9 cellular contexts compared by ENCODE assay signal in genomic region chr15:29115093-29115991, GRCh38.
A peak's percentile ranks its signal among the peaks of the same experiment; 100 is the strongest.
DNase-seq lines count a peak whose midpoint lies in the region; ATAC-seq and TF ChIP-seq lines count a peak whose summit lies in the region.
"Had no signal": no experiment of that assay in that cellular context is flagged by ENCODE, and none has a peak within 500 bp of the region (broad histone marks: within the 10 kb centered on the region; RNA-seq: fewer than 3 reads in every experiment).

No MANE protein-coding gene starts in this region.

- no peaks in the 10 kb centered on the region for H3K4me1 ChIP-seq in Caco-2

- peaks cover 6% of the 10 kb centered on the region for H3K36me3 Mint-ChIP-seq in Caco-2 (ENCODE audit: insufficient read depth, unreplicated experiment)

- H3K4me1 Mint-ChIP-seq in Caco-2 (ENCODE audit: low read depth, unreplicated experiment), result peaks cover 6% of the 10 kb centered on the region

- H3K27ac Mint-ChIP-seq in Caco-2 (ENCODE audit: unreplicated experiment), result peak overlapping the region; percentile 20

- ATAC-seq in SK-N-SH treated with all-trans-retinoic acid at 6 μM for 48 hours (peak; percentile 27; the same call in 1 of the 3 replicates), GM19455 (IDR thresholded peaks at IDR 0.05; ENCODE audit: unreplicated experiment) (no peak), GM19023 (IDR thresholded peaks at IDR 0.05; ENCODE audit: unreplicated experiment) (no peak)

- no peaks in the 10 kb centered on the region for H3K27me3 ChIP-seq in Caco-2 (replicated peaks; ENCODE audit: control insufficient read depth, insufficient read depth, low read length)

- H3K4me3 ChIP-seq in Caco-2 (ENCODE audit: low read depth, low read length) (no peak overlapping the region), foreskin fibroblast (ENCODE audit: low read depth in 1 of 2, low read length in 2 of 2) (peak overlapping the region; percentile 31 to 46)

- BruUV-seq in Caco-2 (replicated peaks; lab: Mats Ljungman, UMichigan), result no TSS peak

- H3K27me3 Mint-ChIP-seq in Caco-2 (ENCODE audit: insufficient read depth, unreplicated experiment), result peaks cover 13% of the 10 kb centered on the region

- no peaks in the 10 kb centered on the region for H3K36me3 ChIP-seq in Caco-2 (ENCODE audit: control insufficient read depth, insufficient read depth, low read length)

- POLR2A ChIA-PET in Caco-2 (lab: Charles Lee), result no interaction called here

- peak; percentile 40 to 45 for TF ChIP-seq CTCF in Caco-2 (IDR thresholded peaks at IDR 0.05; ENCODE audit: insufficient read depth in 1 of 2, low read depth in 1 of 2, low read length in 1 of 2, severe bottlenecking in 1 of 2, unreplicated experiment in 1 of 2)
- peak; percentile 16 for TF ChIP-seq CTCF in foreskin fibroblast (IDR thresholded peaks at IDR 0.05; ENCODE audit: low read depth, low read length)

- DNase-seq in Caco-2, result peak in 1 of 2 experiments; percentile 20
- peak in 1 of 2 donors; percentile 55 for DNase-seq in foreskin fibroblast
- peak in 7 of 10 donors; percentile 31 to 94 (median 50) for DNase-seq in posterior cingulate gyrus
- no peak for DNase-seq in NCI-H2081 treated with DMSO at 0.1 percent for 48 hours (lab: John Stamatoyannopoulos, UW)
- no peak for DNase-seq in NCI-H2227 (lab: John Stamatoyannopoulos, UW; ENCODE audit: unreplicated experiment)
- DNase-seq: NCI-H1930 had no signal

- intact Hi-C loops in Caco-2 (cut with micrococcal nuclease; ENCODE audit: unreplicated experiment), result no loop called here
- intact Hi-C loops in posterior cingulate gyrus (cut with DNase I), result no loop called here

- H3K9me3 ChIP-seq in Caco-2, result no peaks in the 10 kb centered on the region

- CTCF ChIA-PET in Caco-2 (lab: Charles Lee), result interaction anchor here (1.7 kb wide), 1 partner anchor 12 kb away, joined by 3 read pairs; no protein-coding TSS in a partner anchor

- H3K9me3 Mint-ChIP-seq in Caco-2 (ENCODE audit: unreplicated experiment), result no peaks in the 10 kb centered on the region

- H3K4me3 Mint-ChIP-seq in Caco-2 (ENCODE audit: unreplicated experiment), result no peak overlapping the region

TF ChIP-seq in SK-N-SH treated with all-trans-retinoic acid at 6 μM for 48 hours, 23 proteins besides CTCF, POLR2A, EP300 and RAD21:
- TF ChIP-seq RARB (CRISPR knock-in tag; IDR thresholded peaks at IDR 0.05) (no peak), ZNF8 (CRISPR knock-in tag; IDR thresholded peaks at IDR 0.05) (no peak), ZNF70 (CRISPR knock-in tag; IDR thresholded peaks at IDR 0.05) (no peak), ZNF565 (CRISPR knock-in tag; conservative IDR thresholded peaks at IDR 0.05; ENCODE audit: low read depth) (no peak), BACH2 (CRISPR knock-in tag; IDR thresholded peaks at IDR 0.05; ENCODE audit: borderline replicate concordance) (no peak), ZFP30 (CRISPR knock-in tag; IDR thresholded peaks at IDR 0.05) (no peak), PPARA (CRISPR knock-in tag; IDR thresholded peaks at IDR 0.05; ENCODE audit: borderline replicate concordance) (no peak), ZC3H10 (CRISPR knock-in tag; IDR thresholded peaks at IDR 0.05) (no peak), CSRNP3 (CRISPR knock-in tag; IDR thresholded peaks at IDR 0.05) (no peak), CREB5 (CRISPR knock-in tag; IDR thresholded peaks at IDR 0.05; ENCODE audit: low read depth) (no peak), TOX (CRISPR knock-in tag; IDR thresholded peaks at IDR 0.05; ENCODE audit: borderline replicate concordance) (no peak)

Comparison
In these comparisons a context has a peak if more than half of its experiments do, and no peak if none do; other contexts are left out.
1. DNase-seq: peak in posterior cingulate gyrus (7 of 10); none in NCI-H2081 treated with DMSO at 0.1 percent for 48 hours (single experiment) and NCI-H2227 (single experiment).